Comparison of ENCODE assay signal across 15 cellular contexts in genomic region chr2:196681510-196681909, GRCh38. TPM values are rescaled to one million over a fixed set of nuclear protein-coding genes. Genes with fewer than 3 reads are reported as not detected.
DNase-seq lines count a peak whose midpoint lies in the region; ATAC-seq, FAIRE-seq and TF ChIP-seq lines count a peak whose summit lies in the region.
"Had no signal": no experiment of that assay in that cellular context is flagged by ENCODE, and none has a peak within 500 bp of the region (broad histone marks: within the 10 kb centered on the region; RNA-seq: fewer than 3 reads in every experiment).

No MANE protein-coding gene starts in this region.

- FAIRE-seq in GM12891 (lab: Jason Lieb, UNC) (peak; percentile 16), H54 (lab: Jason Lieb, UNC) (peak; percentile 45)
- FAIRE-seq: GM19239, H1 had no signal

- ATAC-seq in GM21717 (IDR thresholded peaks at IDR 0.05; ENCODE audit: unreplicated experiment) (no peak), GM21576 (IDR thresholded peaks at IDR 0.05; ENCODE audit: unreplicated experiment) (no peak)
- ATAC-seq: CD8-positive, alpha-beta T cell had no signal

- DNase-seq in GM12891 (ENCODE audit: insufficient read length, low spot score) (no peak), H54 (ENCODE audit: insufficient read length, low spot score) (no peak), NCI-H748 (lab: John Stamatoyannopoulos, UW; ENCODE audit: unreplicated experiment) (peak; percentile 77), RPMI7951 (ENCODE audit: low read depth) (peak; percentile 3), RKO (ENCODE audit: low spot score) (no peak)
- no peak for DNase-seq in activated CD4-positive, CD25-positive, alpha-beta regulatory T cell (lab: John Stamatoyannopoulos, UW)
- DNase-seq: 8988T; Calu3; CD8-positive, alpha-beta T cell; DMS79 treated with DMSO at 0.1 percent for 48 hours; GF-D8 had no signal

- TF ChIP-seq POLR2A in GM12891 (IDR thresholded peaks at IDR 0.05; ENCODE audit: low read depth, low read length): no peak
- TF ChIP-seq POLR2A in H54 (IDR thresholded peaks at IDR 0.05; ENCODE audit: low read depth, low read length): no peak

TF ChIP-seq in GM12891, 5 proteins besides CTCF, POLR2A, EP300 and RAD21:
- TF ChIP-seq POU2F2 (IDR thresholded peaks at IDR 0.05; ENCODE audit: low read depth, low read length) (no peak), POLR2AphosphoS5 (IDR thresholded peaks at IDR 0.05; ENCODE audit: low read depth, low read length) (no peak), PAX5 (IDR thresholded peaks at IDR 0.05; ENCODE audit: insufficient read depth, low read length, severe bottlenecking) (no peak), SPI1 (IDR thresholded peaks at IDR 0.05; ENCODE audit: low read depth, low read length) (no peak), TAF1 (IDR thresholded peaks at IDR 0.05; ENCODE audit: low read depth, low read length) (no peak)

RNA-seq across cellular contexts. Expression of gene CCDC150, which starts 42.0 kb away (rescaled TPM):
- polyA plus RNA-seq in GM12891 (2012; ENCODE audit: low read depth, missing spikeins): 8.7 TPM
- 11.7 and 13.6 TPM in 2 replicates for total RNA-seq in RPMI7951 (2014; rRNA removed; shearing (Covaris generic))

Comparison
In these comparisons a context has a peak if more than half of its experiments do, and no peak if none do; other contexts are left out.
1. DNase-seq: peak in NCI-H748 (single experiment) and RPMI7951 (single experiment); none in GM12891 (single experiment), H54 (single experiment), RKO (single experiment) and activated CD4-positive, CD25-positive, alpha-beta regulatory T cell (0 of 4).